In genomic region chr3:181725033-181725775, GRCh38 we compare ENCODE assay signal across 21 cellular contexts. TPM values are rescaled to one million over a fixed set of nuclear protein-coding genes. Genes with fewer than 3 reads are reported as not detected.
DNase-seq lines count a peak whose midpoint lies in the region; ATAC-seq and TF ChIP-seq lines count a peak whose summit lies in the region.
"Had no signal": no experiment of that assay in that cellular context is flagged by ENCODE, and none has a peak within 500 bp of the region (broad histone marks: within the 10 kb centered on the region; RNA-seq: fewer than 3 reads in every experiment).

No MANE protein-coding gene starts in this region.

- H3K36me3 ChIP-seq in esophagus muscularis mucosa = no peaks in the 10 kb centered on the region
- H3K36me3 ChIP-seq: spleen, uterus had no signal

- ATAC-seq in memory B cell (ENCODE audit: low read depth) (no peak), HG03520 (IDR thresholded peaks at IDR 0.05; ENCODE audit: unreplicated experiment) (no peak)
- ATAC-seq: CD8-positive, alpha-beta T cell; stimulated activated memory B cell treated with anti-CD40 and anti-IgM and Interleukin-4, amounts not matched to agents 10 μg/mL and 1 μg/mL and 100 μg/mL, for 72 hours had no signal

- TF ChIP-seq POLR2A in esophagus muscularis mucosa (IDR thresholded peaks at IDR 0.05; ENCODE audit: low read depth) = no peak

- CTCF ChIA-PET in activated naive CD4-positive, alpha-beta T cell treated with anti-CD3 and anti-CD28 coated beads, Interleukin-2, amount 10 ng/mL, durations not matched to agents 7 days and 5 days (lab: Charles Lee) = interaction anchor here (0.6 to 1.0 kb wide), 2 partner anchors 21 to 541 kb away, joined by 3 read pairs; no protein-coding TSS in a partner anchor
- CTCF ChIA-PET in activated naive CD4-positive, alpha-beta T cell treated with anti-CD3 and anti-CD28 coated beads for 36 hours (lab: Charles Lee) = interaction anchor here (0.6 kb wide), 1 partner anchor 232 kb away, joined by 3 read pairs; no protein-coding TSS in a partner anchor

- H3K27ac Mint-ChIP-seq in activated naive CD4-positive, alpha-beta T cell treated with anti-CD3 and anti-CD28 coated beads, Interleukin-2, amount 10 ng/mL, durations not matched to agents 7 days and 5 days = peak overlapping the region; percentile 81
- H3K27ac Mint-ChIP-seq in brain = peak overlapping the region in 4 of 5 experiments; percentile 92 to 98 (median 98)
- H3K27ac Mint-ChIP-seq in memory B cell = peak overlapping the region; percentile 73
- H3K27ac Mint-ChIP-seq in activated naive CD4-positive, alpha-beta T cell treated with anti-CD3 and anti-CD28 coated beads for 36 hours = no peak overlapping the region
- H3K27ac Mint-ChIP-seq: CD8-positive, alpha-beta T cell; stimulated activated memory B cell treated with anti-CD40 and anti-IgM and Interleukin-4, amounts not matched to agents 10 μg/mL and 1 μg/mL and 100 μg/mL, for 72 hours had no signal

- peaks cover 11% of the 10 kb centered on the region for H3K4me1 Mint-ChIP-seq in activated naive CD4-positive, alpha-beta T cell treated with anti-CD3 and anti-CD28 coated beads, Interleukin-2, amount 10 ng/mL, durations not matched to agents 7 days and 5 days
- peaks cover 93% of the 10 kb centered on the region for H3K4me1 Mint-ChIP-seq in brain
- H3K4me1 Mint-ChIP-seq in memory B cell = peaks cover 7% of the 10 kb centered on the region
- peaks cover 22% of the 10 kb centered on the region for H3K4me1 Mint-ChIP-seq in activated naive CD4-positive, alpha-beta T cell treated with anti-CD3 and anti-CD28 coated beads for 36 hours (ENCODE audit: low read depth)

- TF ChIP-seq CTCF in brain (conservative IDR thresholded peaks at IDR 0.05) (no peak), esophagus muscularis mucosa (IDR thresholded peaks at IDR 0.05) (no peak)

- H3K9me3 Mint-ChIP-seq in activated naive CD4-positive, alpha-beta T cell treated with anti-CD3 and anti-CD28 coated beads, Interleukin-2, amount 10 ng/mL, durations not matched to agents 7 days and 5 days = peaks cover 15% of the 10 kb centered on the region
- H3K9me3 Mint-ChIP-seq in brain (peaks cover 0 to 6% (median 0%) of the 10 kb centered on the region in 5 experiments), memory B cell (peaks cover 2% of the 10 kb centered on the region)
- H3K9me3 Mint-ChIP-seq in activated naive CD4-positive, alpha-beta T cell treated with anti-CD3 and anti-CD28 coated beads for 36 hours = peaks cover 13% of the 10 kb centered on the region

- H3K4me3 Mint-ChIP-seq in activated naive CD4-positive, alpha-beta T cell treated with anti-CD3 and anti-CD28 coated beads, Interleukin-2, amount 10 ng/mL, durations not matched to agents 7 days and 5 days = peak overlapping the region; percentile 15
- H3K4me3 Mint-ChIP-seq in brain (peak overlapping the region in 3 of 5 experiments; percentile 86 to 87 (median 87)), memory B cell (no peak overlapping the region)
- no peak overlapping the region for H3K4me3 Mint-ChIP-seq in activated naive CD4-positive, alpha-beta T cell treated with anti-CD3 and anti-CD28 coated beads for 36 hours
- H3K4me3 Mint-ChIP-seq: CD8-positive, alpha-beta T cell; stimulated activated memory B cell treated with anti-CD40 and anti-IgM and Interleukin-4, amounts not matched to agents 10 μg/mL and 1 μg/mL and 100 μg/mL, for 72 hours had no signal

- no peak overlapping the region for H3K27ac ChIP-seq in esophagus muscularis mucosa (replicated peaks in 1 of 4)
- H3K27ac ChIP-seq: RWPE1, spleen, uterus had no signal

- intact Hi-C loops in esophagus muscularis mucosa (cut with DNase I) = no loop called here
- intact Hi-C loops in activated naive CD4-positive, alpha-beta T cell treated with anti-CD3 and anti-CD28 coated beads for 36 hours (cut with micrococcal nuclease) = loop anchor here (5.0 kb wide), 1 partner anchor 957 kb away; no protein-coding TSS in a partner anchor

- DNase-seq in activated naive CD4-positive, alpha-beta T cell treated with anti-CD3 and anti-CD28 coated beads, Interleukin-2, amount 10 ng/mL, durations not matched to agents 7 days and 5 days = no peak
- DNase-seq in activated naive CD4-positive, alpha-beta T cell (lab: John Stamatoyannopoulos, UW) = no peak
- DNase-seq in memory B cell (ENCODE audit: low spot score in 2 of 2) (no peak), KG1 (lab: John Stamatoyannopoulos, UW) (no peak), esophagus muscularis mucosa (ENCODE audit: extremely low spot score) (no peak)
- DNase-seq in activated naive CD4-positive, alpha-beta T cell treated with anti-CD3 and anti-CD28 coated beads for 36 hours = no peak
- DNase-seq: activated CD4-positive, CD25-positive, alpha-beta regulatory T cell; CD8-positive, alpha-beta T cell; central memory CD4-positive, alpha-beta T cell; DMS79; NCI-H1436; spleen; uterus had no signal

- no peak for TF ChIP-seq EP300 in esophagus muscularis mucosa (IDR thresholded peaks at IDR 0.05)

- H3K4me1 ChIP-seq in esophagus muscularis mucosa = peaks cover 7 to 35% (median 28%) of the 10 kb centered on the region in 4 donors

- peaks cover 94% of the 10 kb centered on the region for H3K27me3 Mint-ChIP-seq in activated naive CD4-positive, alpha-beta T cell treated with anti-CD3 and anti-CD28 coated beads, Interleukin-2, amount 10 ng/mL, durations not matched to agents 7 days and 5 days
- H3K27me3 Mint-ChIP-seq in brain (peaks cover 78% of the 10 kb centered on the region), memory B cell (peaks cover 46% of the 10 kb centered on the region)
- H3K27me3 Mint-ChIP-seq in activated naive CD4-positive, alpha-beta T cell treated with anti-CD3 and anti-CD28 coated beads for 36 hours (ENCODE audit: low read depth) = peaks cover 89% of the 10 kb centered on the region

- WGBS in esophagus muscularis mucosa = 9% methylated on average over 27 of the region's 27 CpGs

- H3K4me3 ChIP-seq in esophagus muscularis mucosa = no peak overlapping the region
- H3K4me3 ChIP-seq: uterus had no signal

- peaks cover 22% of the 10 kb centered on the region for H3K36me3 Mint-ChIP-seq in activated naive CD4-positive, alpha-beta T cell treated with anti-CD3 and anti-CD28 coated beads, Interleukin-2, amount 10 ng/mL, durations not matched to agents 7 days and 5 days
- no peaks in the 10 kb centered on the region for H3K36me3 Mint-ChIP-seq in brain
- peaks cover 1% of the 10 kb centered on the region for H3K36me3 Mint-ChIP-seq in memory B cell
- H3K36me3 Mint-ChIP-seq in activated naive CD4-positive, alpha-beta T cell treated with anti-CD3 and anti-CD28 coated beads for 36 hours (ENCODE audit: low read depth) = peaks cover 22% of the 10 kb centered on the region
- H3K36me3 Mint-ChIP-seq: CD8-positive, alpha-beta T cell; stimulated activated memory B cell treated with anti-CD40 and anti-IgM and Interleukin-4, amounts not matched to agents 10 μg/mL and 1 μg/mL and 100 μg/mL, for 72 hours had no signal

- H3K9me3 ChIP-seq in esophagus muscularis mucosa = peaks cover 0 to 3% (median 0%) of the 10 kb centered on the region in 4 donors
- H3K9me3 ChIP-seq: uterus had no signal

- H3K27me3 ChIP-seq in esophagus muscularis mucosa = peaks cover 8 to 100% (median 88%) of the 10 kb centered on the region in 4 donors

RNA-seq across cellular contexts. Expression of gene SOX2, which starts 13.5 kb away (rescaled TPM):
- polyA plus RNA-seq in brain (ENCODE audit: insufficient read depth, low read depth, low replicate concordance) = 120 TPM
- 1 to 10 TPM; 2.5 to 7.3 (median 4.0) TPM for total RNA-seq in esophagus muscularis mucosa
- total RNA-seq in activated naive CD4-positive, alpha-beta T cell treated with anti-CD3 and anti-CD28 coated beads for 36 hours = not detected
- total RNA-seq: CD8-positive, alpha-beta T cell; fibroblast of villous mesenchyme; liver; pulmonary artery endothelial cell had no signal
- polyA plus RNA-seq: AG04450 had no signal

Comparison
In these comparisons a context has a peak if more than half of its experiments do, and no peak if none do; other contexts are left out.
1. H3K4me3 Mint-ChIP-seq: peak in activated naive CD4-positive, alpha-beta T cell treated with anti-CD3 and anti-CD28 coated beads, Interleukin-2, amount 10 ng/mL, durations not matched to agents 7 days and 5 days (single experiment) and brain (3 of 5); none in memory B cell (single experiment) and activated naive CD4-positive, alpha-beta T cell treated with anti-CD3 and anti-CD28 coated beads for 36 hours (single experiment).